ENCODE assay signal across 1 cellular context in genomic region chr1:221718391-221719277, GRCh38.
A peak's percentile ranks its signal among the peaks of the same experiment; 100 is the strongest.
TF ChIP-seq lines count a peak whose summit lies in the region.

No MANE protein-coding gene starts in this region.

TF ChIP-seq in HepG2, 621 proteins besides CTCF, POLR2A, EP300 and RAD21 (continued from another document and continues in another):
- TF ChIP-seq PAXIP1 (CRISPR knock-in tag; conservative IDR thresholded peaks at IDR 0.05) (peak; percentile 85), ZNF605 (CRISPR knock-in tag; IDR thresholded peaks at IDR 0.05) (no peak), ZIK1 (CRISPR knock-in tag; IDR thresholded peaks at IDR 0.05; ENCODE audit: borderline replicate concordance, low read depth) (no peak), ZNF407 (CRISPR knock-in tag; IDR thresholded peaks at IDR 0.05; ENCODE audit: not compliant biosample characterization) (no peak), GRHL1 (CRISPR knock-in tag; conservative IDR thresholded peaks at IDR 0.05) (no peak), ZFP41 (CRISPR knock-in tag; IDR thresholded peaks at IDR 0.05; ENCODE audit: borderline replicate concordance) (no peak), ISX (CRISPR knock-in tag; conservative IDR thresholded peaks at IDR 0.05) (no peak), REST (IDR thresholded peaks at IDR 0.05; ENCODE audit: borderline replicate concordance in 1 of 2, low read depth in 1 of 2, low read length in 2 of 2) (no peak), MED13 (CRISPR knock-in tag; IDR thresholded peaks at IDR 0.05) (no peak), CSRNP1 (CRISPR knock-in tag; IDR thresholded peaks at IDR 0.05) (no peak), SMAD1 (CRISPR knock-in tag; IDR thresholded peaks at IDR 0.05; ENCODE audit: borderline replicate concordance, low read depth) (no peak), ESRRA (CRISPR knock-in tag; IDR thresholded peaks at IDR 0.05; ENCODE audit: low read depth) (no peak), HNF4A (CRISPR knock-in tag; IDR thresholded peaks at IDR 0.05) (peak; percentile 35), MZF1 (CRISPR knock-in tag; IDR thresholded peaks at IDR 0.05; ENCODE audit: borderline replicate concordance) (no peak), ZFP82 (CRISPR knock-in tag; IDR thresholded peaks at IDR 0.05; ENCODE audit: borderline replicate concordance) (no peak), TFAP4 (IDR thresholded peaks at IDR 0.05; ENCODE audit: borderline replicate concordance, low read depth) (no peak), SMAD3 (CRISPR knock-in tag; IDR thresholded peaks at IDR 0.05) (peak; percentile 85; the same call in 1 of the 2 replicates), BHLHE40 (IDR thresholded peaks at IDR 0.05; ENCODE audit: low read length) (no peak), ZBTB26 (CRISPR knock-in tag; IDR thresholded peaks at IDR 0.05; ENCODE audit: borderline replicate concordance) (no peak), ZBTB7A (CRISPR knock-in tag; IDR thresholded peaks at IDR 0.05) (no peak), ZNF782 (CRISPR knock-in tag; IDR thresholded peaks at IDR 0.05; ENCODE audit: borderline replicate concordance) (no peak), FOXA1 (IDR thresholded peaks at IDR 0.05) (peak; percentile 18; the same call in 1 of the 2 replicates), FOXA1 (CRISPR knock-in tag; IDR thresholded peaks at IDR 0.05) (peak; percentile 49; the same call in 1 of the 2 replicates), ZNF446 (CRISPR knock-in tag; IDR thresholded peaks at IDR 0.05) (no peak), TBL1XR1 (IDR thresholded peaks at IDR 0.05; ENCODE audit: borderline replicate concordance, low read length, partially characterized antibody) (no peak), IRF9 (CRISPR knock-in tag; IDR thresholded peaks at IDR 0.05; ENCODE audit: borderline replicate concordance) (no peak), HNRNPH1 (optimal IDR thresholded peaks at IDR 0.05; ENCODE audit: low read depth, low read length) (no peak), ZBTB25 (CRISPR knock-in tag; IDR thresholded peaks at IDR 0.05) (peak; percentile 32; the same call in 1 of the 2 replicates), ZNF101 (CRISPR knock-in tag; IDR thresholded peaks at IDR 0.05; ENCODE audit: borderline replicate concordance, low read depth) (no peak), ZNF33B (CRISPR knock-in tag; IDR thresholded peaks at IDR 0.05) (no peak), SYNCRIP (IDR thresholded peaks at IDR 0.05; ENCODE audit: insufficient read depth, low read depth, low read length) (no peak), ZNF335 (CRISPR knock-in tag; IDR thresholded peaks at IDR 0.05) (no peak), ZNF839 (CRISPR knock-in tag; IDR thresholded peaks at IDR 0.05; ENCODE audit: borderline replicate concordance) (no peak), ZNF24 (IDR thresholded peaks at IDR 0.05) (no peak), RORA (CRISPR knock-in tag; IDR thresholded peaks at IDR 0.05) (no peak)
